ENCODE assay signal across 31 cellular contexts in genomic region chr18:59800897-59801296, GRCh38.
"Had no signal": no experiment of that assay in that cellular context is flagged by ENCODE, and none has a peak within 500 bp of the region (broad histone marks: within the 10 kb centered on the region; RNA-seq: fewer than 3 reads in every experiment).

No MANE protein-coding gene starts in this region.

- H3K4me1 Mint-ChIP-seq: activated B cell treated with CpG ODN at 0.5 μM for 24 hours; activated T-helper 17 cell treated with anti-CD3 and anti-CD28 coated beads, Interleukin-2, amount 50 U/mL, for 72 hours; brain had no signal

- ATAC-seq: activated CD8-positive, alpha-beta T cell treated with anti-CD3 and anti-CD28 coated beads for 36 hours; activated naive CD4-positive, alpha-beta T cell treated with anti-CD3 and anti-CD28 coated beads, Interleukin-2, amount 50 U/mL, for 72 hours; activated T-cell treated with anti-CD3 and anti-CD28 coated beads, Interleukin-2, amount 50 U/mL, for 4 hours; activated T-cell treated with anti-CD3 and anti-CD28 coated beads, Interleukin-2, amount 50 U/mL, for 72 hours; activated T-helper 17 cell treated with anti-CD3 and anti-CD28 coated beads, Interleukin-2, amount 50 U/mL, for 72 hours had no signal

- DNase-seq: activated B cell treated with CpG ODN at 0.5 μM for 24 hours; activated CD4-positive, alpha-beta memory T cell treated with anti-CD3 and anti-CD28 coated beads for 36 hours; activated CD4-positive, alpha-beta T cell treated with anti-CD3 and anti-CD28 coated beads for 4 hours; activated CD4-positive, alpha-beta T cell treated with anti-CD3 and anti-CD28 coated beads, Interleukin-2, amount 10 ng/mL, durations not matched to agents 24 days and 14 days; activated CD4-positive, alpha-beta T cell treated with anti-CD3 and anti-CD28 coated beads, Interleukin-2, amount 50 U/mL, for 1 hour; activated CD4-positive, alpha-beta T cell treated with anti-CD3 and anti-CD28 coated beads, Interleukin-2, amount 50 U/mL, for 4 hours; activated CD8-positive, alpha-beta memory T cell treated with anti-CD3 and anti-CD28 coated beads, Interleukin-2, amount 50 U/mL, for 4 hours; activated CD8-positive, alpha-beta T cell treated with anti-CD3 and anti-CD28 coated beads for 36 hours; activated effector memory CD4-positive, alpha-beta T cell treated with anti-CD3 and anti-CD28 coated beads, Interleukin-2, amount 50 U/mL, for 16 hours; activated gamma-delta T cell treated with Interleukin-2 at 50 U/mL for 16 hours; activated naive CD4-positive, alpha-beta T cell; activated naive CD4-positive, alpha-beta T cell treated with anti-CD3 and anti-CD28 coated beads for 36 hours; activated naive CD4-positive, alpha-beta T cell treated with anti-CD3 and anti-CD28 coated beads, Interleukin-2, amount 50 U/mL, for 16 hours; activated naive CD8-positive, alpha-beta T cell treated with anti-CD3 and anti-CD28 coated beads for 36 hours; activated T-cell treated with anti-CD3 and anti-CD28 coated beads for 4 hours; activated T-cell treated with anti-CD3 and anti-CD28 coated beads, Interleukin-2, amount 50 U/mL, for 1 hour; activated T-cell treated with anti-CD3 and anti-CD28 coated beads, Interleukin-2, amount 50 U/mL, for 4 hours; activated T-cell treated with anti-CD3 and anti-CD28 coated beads, Interleukin-2, amount 50 U/mL, for 72 hours; amygdala; anterior cingulate cortex; caudate nucleus; cerebellar nuclear complex; colonic mucosa; T-helper 9 cell had no signal

- H3K27ac Mint-ChIP-seq: activated B cell treated with CpG ODN at 0.5 μM for 24 hours; activated CD4-positive, alpha-beta memory T cell treated with anti-CD3 and anti-CD28 coated beads for 36 hours; activated CD4-positive, alpha-beta T cell treated with anti-CD3 and anti-CD28 coated beads, Interleukin-2, amount 10 ng/mL, durations not matched to agents 24 days and 14 days; activated CD8-positive, alpha-beta T cell treated with anti-CD3 and anti-CD28 coated beads for 36 hours; activated naive CD4-positive, alpha-beta T cell treated with anti-CD3 and anti-CD28 coated beads for 36 hours; activated naive CD4-positive, alpha-beta T cell treated with anti-CD3 and anti-CD28 coated beads, Interleukin-2, amount 50 U/mL, for 72 hours; activated naive CD8-positive, alpha-beta T cell treated with anti-CD3 and anti-CD28 coated beads for 36 hours; activated T-cell treated with anti-CD3 and anti-CD28 coated beads, Interleukin-2, amount 50 U/mL, for 72 hours; activated T-helper 1 cell treated with anti-CD3 and anti-CD28 coated beads, Interleukin-12 subunit alpha, Interleukin-12 subunit beta, Interleukin-2, Interleukin-4 antibody, amounts not matched to agents 30 ng/mL and 10 ng/mL and 1 ng/mL, durations not matched to agents 14 hours and 24 hours and 36 hours; activated T-helper 17 cell treated with anti-CD3 and anti-CD28 coated beads, Interleukin-2, amount 50 U/mL, for 72 hours; brain; T-helper 1 cell treated with Interleukin-12 subunit alpha and Interleukin-12 subunit beta and Interleukin-4 antibody, amounts not matched to agents 30 μg/mL and 1 μg/mL, for 36 hours; T-helper 2 cell treated with Interferon-gamma antibody and Interleukin-4, amounts not matched to agents 5 μg/mL and 100 μg/mL, for 36 hours had no signal

- H3K36me3 Mint-ChIP-seq: activated CD4-positive, alpha-beta memory T cell treated with anti-CD3 and anti-CD28 coated beads for 36 hours; activated naive CD4-positive, alpha-beta T cell treated with anti-CD3 and anti-CD28 coated beads, Interleukin-2, amount 50 U/mL, for 72 hours; activated naive CD8-positive, alpha-beta T cell treated with anti-CD3 and anti-CD28 coated beads for 36 hours; brain had no signal

- H3K9me3 Mint-ChIP-seq: activated B cell treated with CpG ODN at 0.5 μM for 24 hours; activated CD4-positive, alpha-beta memory T cell treated with anti-CD3 and anti-CD28 coated beads for 36 hours; activated CD4-positive, alpha-beta T cell treated with anti-CD3 and anti-CD28 coated beads, Interleukin-2, amount 10 ng/mL, durations not matched to agents 24 days and 14 days; activated CD8-positive, alpha-beta T cell treated with anti-CD3 and anti-CD28 coated beads for 36 hours; activated naive CD4-positive, alpha-beta T cell treated with anti-CD3 and anti-CD28 coated beads for 36 hours; activated naive CD4-positive, alpha-beta T cell treated with anti-CD3 and anti-CD28 coated beads, Interleukin-2, amount 50 U/mL, for 72 hours; activated naive CD8-positive, alpha-beta T cell treated with anti-CD3 and anti-CD28 coated beads for 36 hours; activated T-cell treated with anti-CD3 and anti-CD28 coated beads, Interleukin-2, amount 50 U/mL, for 4 hours; activated T-cell treated with anti-CD3 and anti-CD28 coated beads, Interleukin-2, amount 50 U/mL, for 72 hours; activated T-helper 1 cell treated with anti-CD3 and anti-CD28 coated beads, Interleukin-12 subunit alpha, Interleukin-12 subunit beta, Interleukin-2, Interleukin-4 antibody, amounts not matched to agents 30 ng/mL and 10 ng/mL and 1 ng/mL, durations not matched to agents 14 hours and 24 hours and 36 hours; activated T-helper 17 cell treated with anti-CD3 and anti-CD28 coated beads, Interleukin-2, amount 50 U/mL, for 72 hours; central memory CD8-positive, alpha-beta T cell; T-helper 1 cell treated with Interleukin-12 subunit alpha and Interleukin-12 subunit beta and Interleukin-4 antibody, amounts not matched to agents 30 μg/mL and 1 μg/mL, for 36 hours; T-helper 2 cell treated with Interferon-gamma antibody and Interleukin-4, amounts not matched to agents 5 μg/mL and 100 μg/mL, for 36 hours had no signal

- H3K4me3 Mint-ChIP-seq: activated B cell treated with CpG ODN at 0.5 μM for 24 hours; activated CD4-positive, alpha-beta memory T cell treated with anti-CD3 and anti-CD28 coated beads for 36 hours; activated CD4-positive, alpha-beta T cell treated with anti-CD3 and anti-CD28 coated beads, Interleukin-2, amount 10 ng/mL, durations not matched to agents 24 days and 14 days; activated CD8-positive, alpha-beta T cell treated with anti-CD3 and anti-CD28 coated beads for 36 hours; activated naive CD4-positive, alpha-beta T cell treated with anti-CD3 and anti-CD28 coated beads for 36 hours; activated naive CD8-positive, alpha-beta T cell treated with anti-CD3 and anti-CD28 coated beads for 36 hours; activated T-cell treated with anti-CD3 and anti-CD28 coated beads, Interleukin-2, amount 50 U/mL, for 4 hours; activated T-cell treated with anti-CD3 and anti-CD28 coated beads, Interleukin-2, amount 50 U/mL, for 72 hours; activated T-helper 1 cell treated with anti-CD3 and anti-CD28 coated beads, Interleukin-12 subunit alpha, Interleukin-12 subunit beta, Interleukin-2, Interleukin-4 antibody, amounts not matched to agents 30 ng/mL and 10 ng/mL and 1 ng/mL, durations not matched to agents 14 hours and 24 hours and 36 hours; activated T-helper 17 cell treated with anti-CD3 and anti-CD28 coated beads, Interleukin-2, amount 50 U/mL, for 72 hours; brain; central memory CD8-positive, alpha-beta T cell; T-helper 1 cell treated with Interleukin-12 subunit alpha and Interleukin-12 subunit beta and Interleukin-4 antibody, amounts not matched to agents 30 μg/mL and 1 μg/mL, for 36 hours had no signal
